ENCODE assay signal across 8 cellular contexts in genomic region chr2:126657146-126657635, GRCh38. TPM values are rescaled to one million over a fixed set of nuclear protein-coding genes. Genes with fewer than 3 reads are reported as not detected.
DNase-seq lines count a peak whose midpoint lies in the region; ATAC-seq and TF ChIP-seq lines count a peak whose summit lies in the region.

No MANE protein-coding gene starts in this region.

- POLR2A ChIA-PET in PC-9 (lab: Charles Lee; ENCODE audit: unreplicated experiment), result no interaction called here

- TF ChIP-seq CTCF in thyroid gland (IDR thresholded peaks at IDR 0.05) (no peak), PC-9 (conservative IDR thresholded peaks at IDR 0.05) (no peak)

- no TSS peak for BruUV-seq in PC-9 (replicated peaks; lab: Mats Ljungman, UMichigan)

- TF ChIP-seq POLR2A in thyroid gland (IDR thresholded peaks at IDR 0.05), result no peak

- H3K9me3 ChIP-seq in thyroid gland (no peaks in the 10 kb centered on the region), PC-9 (ENCODE audit: insufficient read depth, low read depth) (no peaks in the 10 kb centered on the region)

- no peak overlapping the region for H3K4me2 ChIP-seq in PC-9

- H2AFZ ChIP-seq in PC-9, result no peak overlapping the region

- H3K79me2 ChIP-seq in PC-9 (ENCODE audit: low read depth), result no peaks in the 10 kb centered on the region

- H3K4me1 Mint-ChIP-seq in activated CD4-positive, alpha-beta T cell treated with anti-CD3 and anti-CD28 coated beads, Interleukin-2, amount 10 ng/mL, durations not matched to agents 24 days and 14 days, result peaks cover 49% of the 10 kb centered on the region

- H3K4me1 ChIP-seq in thyroid gland (peaks cover 0 to 17% of the 10 kb centered on the region in 2 donors), PC-9 (replicated peaks; ENCODE audit: insufficient read depth) (no peaks in the 10 kb centered on the region)

- peak overlapping the region; percentile 88 to 92 (median 91) for H3K27ac ChIP-seq in thyroid gland
- H3K27ac ChIP-seq in PC-9, result no peak overlapping the region

- peaks cover 36% of the 10 kb centered on the region for H3K36me3 Mint-ChIP-seq in activated CD4-positive, alpha-beta T cell treated with anti-CD3 and anti-CD28 coated beads, Interleukin-2, amount 10 ng/mL, durations not matched to agents 24 days and 14 days (ENCODE audit: low read depth)

- no peaks in the 10 kb centered on the region for H3K9me3 Mint-ChIP-seq in activated CD4-positive, alpha-beta T cell treated with anti-CD3 and anti-CD28 coated beads, Interleukin-2, amount 10 ng/mL, durations not matched to agents 24 days and 14 days

- no peak for DNase-seq in Right ventricle myocardium inferior (ENCODE audit: missing footprints)
- no peak for DNase-seq in cardiac septum (ENCODE audit: low spot score)
- peak; percentile 83 for DNase-seq in activated CD4-positive, alpha-beta T cell treated with anti-CD3 and anti-CD28 coated beads, Interleukin-2, amount 10 ng/mL, durations not matched to agents 24 days and 14 days
- DNase-seq in effector CD4-positive, alpha-beta T cell, result peak; percentile 46
- peak; percentile 70 for DNase-seq in mucosa of gallbladder (ENCODE audit: low spot score)
- no peak for DNase-seq in thyroid gland
- DNase-seq in PC-9, result no peak

- CTCF ChIA-PET in PC-9 (lab: Charles Lee), result no interaction called here

- H4K20me1 ChIP-seq in PC-9 (ENCODE audit: insufficient read depth), result no peaks in the 10 kb centered on the region

- ATAC-seq in Right ventricle myocardium inferior, result peak; percentile 61
- ATAC-seq in HG03521 (IDR thresholded peaks at IDR 0.05; ENCODE audit: unreplicated experiment), result peak; percentile 3

- H3K27me3 Mint-ChIP-seq in activated CD4-positive, alpha-beta T cell treated with anti-CD3 and anti-CD28 coated beads, Interleukin-2, amount 10 ng/mL, durations not matched to agents 24 days and 14 days, result no peaks in the 10 kb centered on the region

- H3K27me3 ChIP-seq in thyroid gland (no peaks in the 10 kb centered on the region), PC-9 (ENCODE audit: insufficient read depth, low read depth) (peaks cover 73% of the 10 kb centered on the region)

- WGBS in thyroid gland, 2 donors, result 67 to 70% methylated on average over 16 of the region's 16 CpGs

- H3K4me3 Mint-ChIP-seq in activated CD4-positive, alpha-beta T cell treated with anti-CD3 and anti-CD28 coated beads, Interleukin-2, amount 10 ng/mL, durations not matched to agents 24 days and 14 days, result peak overlapping the region; percentile 92

- H3K36me3 ChIP-seq in thyroid gland (no peaks in the 10 kb centered on the region), PC-9 (ENCODE audit: low read depth) (no peaks in the 10 kb centered on the region)

- H3K27ac Mint-ChIP-seq in activated CD4-positive, alpha-beta T cell treated with anti-CD3 and anti-CD28 coated beads, Interleukin-2, amount 10 ng/mL, durations not matched to agents 24 days and 14 days, result peak overlapping the region; percentile 98

- no peaks in the 10 kb centered on the region for H3F3A ChIP-seq in PC-9 (ENCODE audit: insufficient read depth, low read depth)

- H3K4me3 ChIP-seq in thyroid gland (replicated peaks in 1 of 3) (peak overlapping the region in 1 of 3 donors; percentile 44), PC-9 (no peak overlapping the region)

- H3K9me2 ChIP-seq in PC-9 (ENCODE audit: insufficient read depth), result no peaks in the 10 kb centered on the region

- intact Hi-C loops in Right ventricle myocardium inferior (cut with DNase I) (loop anchor here (5.0 kb wide), 2 partner anchors 120 to 130 kb away; no protein-coding TSS in a partner anchor), cardiac septum (cut with DNase I) (loop anchor here (5.0 kb wide), 3 partner anchors 45 to 130 kb away; no protein-coding TSS in a partner anchor), thyroid gland (cut with DNase I) (no loop called here), PC-9 (cut with micrococcal nuclease; ENCODE audit: unreplicated experiment) (no loop called here)
- intact Hi-C loops in activated CD4-positive, alpha-beta T cell treated with anti-CD3 and anti-CD28 coated beads, Interleukin-2, amount 10 ng/mL, durations not matched to agents 24 days and 14 days (cut with micrococcal nuclease), result loop anchor here (1.0 to 10.0 kb wide), 7 partner anchors 9 to 1370 kb away; partner anchors contain the start of genes IWS1 and SAP130

RNA-seq across cellular contexts. Expression of gene GYPC, which starts 1.2 kb away (rescaled TPM):
- total RNA-seq in Right ventricle myocardium inferior (121 TPM), cardiac septum (113 TPM), mucosa of gallbladder (51.1 TPM), thyroid gland (10 to 100 TPM; 17.1 to 83.6 (median 42.5) TPM), PC-9 (2021) (not detected in 2 replicates)
- total RNA-seq in activated CD4-positive, alpha-beta T cell treated with anti-CD3 and anti-CD28 coated beads, Interleukin-2, amount 10 ng/mL, durations not matched to agents 24 days and 14 days, result 120 and 122 TPM in 2 replicates

Comparison
In these comparisons a context has a peak if more than half of its experiments do, and no peak if none do; other contexts are left out.
1. DNase-seq: peak in activated CD4-positive, alpha-beta T cell treated with anti-CD3 and anti-CD28 coated beads, Interleukin-2, amount 10 ng/mL, durations not matched to agents 24 days and 14 days (single experiment), effector CD4-positive, alpha-beta T cell (single experiment) and mucosa of gallbladder (single experiment); none in Right ventricle myocardium inferior (single experiment), cardiac septum (single experiment), thyroid gland (0 of 2) and PC-9 (0 of 2).
2. RNA of gene GYPC, which starts 1.2 kb away (total RNA-seq): 121 TPM in Right ventricle myocardium inferior (single experiment), 120 to 122 TPM in activated CD4-positive, alpha-beta T cell treated with anti-CD3 and anti-CD28 coated beads, Interleukin-2, amount 10 ng/mL, durations not matched to agents 24 days and 14 days, 113 TPM in cardiac septum (single experiment), 51.1 TPM in mucosa of gallbladder (single experiment) and 17.1 to 83.6 TPM in thyroid gland; not detected in PC-9; every median in the first group is over 10 times any median in the second.
3. intact Hi-C loops: an anchor here in Right ventricle myocardium inferior (5.0 kb wide), cardiac septum (5.0 kb wide) and activated CD4-positive, alpha-beta T cell treated with anti-CD3 and anti-CD28 coated beads, Interleukin-2, amount 10 ng/mL, durations not matched to agents 24 days and 14 days (1.0 to 10.0 kb wide); none called in thyroid gland and PC-9.